15 cellular contexts compared by ENCODE assay signal in genomic region chr12:42902001-42902400, GRCh38.
DNase-seq lines count a peak whose midpoint lies in the region; ATAC-seq, FAIRE-seq and TF ChIP-seq lines count a peak whose summit lies in the region.
"Had no signal": no experiment of that assay in that cellular context is flagged by ENCODE, and none has a peak within 500 bp of the region (broad histone marks: within the 10 kb centered on the region; RNA-seq: fewer than 3 reads in every experiment).

No MANE protein-coding gene starts in this region.

- in situ Hi-C loops in SK-MEL-5 (cut with HindIII; ENCODE audit: low pct_unique_long_range_greater_than_20kb, low sequenced_read_pairs): no loop called here

- H3K4me3 ChIP-seq in keratinocyte (ENCODE audit: control insufficient read depth in 2 of 3, extremely low read depth in 1 of 3, insufficient read depth in 2 of 3, low read depth in 1 of 3, low read length in 3 of 3): no peak overlapping the region
- no peak overlapping the region for H3K4me3 ChIP-seq in smooth muscle cell
- no peak overlapping the region for H3K4me3 ChIP-seq in lower leg skin (ENCODE audit: low read depth, poor library complexity, severe bottlenecking)
- H3K4me3 ChIP-seq: BLaER1, GM12878 had no signal

- no peaks in the 10 kb centered on the region for H3K27me3 ChIP-seq in keratinocyte (ENCODE audit: control insufficient read depth, extremely low read depth, insufficient read depth, low read length)
- H3K27me3 ChIP-seq in smooth muscle cell (ENCODE audit: low read depth): no peaks in the 10 kb centered on the region
- H3K27me3 ChIP-seq: BLaER1 had no signal

- H3K4me2 ChIP-seq in keratinocyte (ENCODE audit: control insufficient read depth, extremely low read depth, insufficient read depth, low read depth, low read length): no peak overlapping the region
- H3K4me2 ChIP-seq in smooth muscle cell: no peak overlapping the region
- H3K4me2 ChIP-seq: BLaER1 had no signal

- no peaks in the 10 kb centered on the region for H3K9me1 ChIP-seq in keratinocyte (ENCODE audit: control insufficient read depth, extremely low read depth, insufficient read depth, low read length)

- DNase-seq in ELF-1 (ENCODE audit: low read depth, low spot score): peak; percentile 32
- DNase-seq in SK-MEL-5 (ENCODE audit: low read depth, low spot score): peak; percentile 43
- DNase-seq in keratinocyte (ENCODE audit: low read depth, low spot score): no peak
- DNase-seq in smooth muscle cell (lab: John Stamatoyannopoulos, UW; ENCODE audit: unreplicated experiment): no peak
- no peak for DNase-seq in lower leg skin (ENCODE audit: low spot score in 2 of 2)
- DNase-seq: 8988T; Calu3; CD4-positive, alpha-beta memory T cell; DMS79 treated with DMSO at 0.1 percent for 48 hours; HCEC 1CT had no signal

- intact Hi-C loops in lower leg skin (cut with DNase I; ENCODE audit: low total_unique reads): no loop called here

- no peaks in the 10 kb centered on the region for H3K36me3 ChIP-seq in keratinocyte (ENCODE audit: control insufficient read depth in 2 of 2, extremely low read depth in 1 of 2, insufficient read depth in 2 of 2, low read length in 2 of 2)
- H3K36me3 ChIP-seq in smooth muscle cell (ENCODE audit: low read depth): no peaks in the 10 kb centered on the region
- H3K36me3 ChIP-seq: BLaER1 had no signal

- TF ChIP-seq CTCF in keratinocyte (optimal IDR thresholded peaks at IDR 0.05 in 1 of 3, IDR thresholded peaks at IDR 0.05 in 1 of 3, conservative IDR thresholded peaks at IDR 0.05 in 1 of 3; ENCODE audit: extremely low read depth in 1 of 3, insufficient read depth in 2 of 3, low read length in 3 of 3): no peak
- no peak for TF ChIP-seq CTCF in smooth muscle cell (IDR thresholded peaks at IDR 0.05; ENCODE audit: borderline replicate concordance, insufficient read depth, poor library complexity, severe bottlenecking)
- TF ChIP-seq CTCF in lower leg skin (IDR thresholded peaks at IDR 0.05): no peak

- H4K20me1 ChIP-seq in keratinocyte (ENCODE audit: control insufficient read depth, extremely low read depth, insufficient read depth, low read length): no peaks in the 10 kb centered on the region
- H4K20me1 ChIP-seq in smooth muscle cell (ENCODE audit: low read depth): no peaks in the 10 kb centered on the region
- H4K20me1 ChIP-seq: BLaER1 had no signal

- no peak for FAIRE-seq in keratinocyte (lab: Jason Lieb, UNC)
- FAIRE-seq: GM12878, H54 had no signal

- H3K79me2 ChIP-seq in keratinocyte (ENCODE audit: control insufficient read depth, insufficient read depth, low read length) (no peaks in the 10 kb centered on the region), smooth muscle cell (ENCODE audit: low read depth) (no peaks in the 10 kb centered on the region)

- H3K9ac ChIP-seq in keratinocyte (ENCODE audit: control insufficient read depth, extremely low read depth, insufficient read depth, low read length): no peak overlapping the region
- H3K9ac ChIP-seq in smooth muscle cell (ENCODE audit: low read depth): no peak overlapping the region
- H3K9ac ChIP-seq: BLaER1 had no signal

- H2AFZ ChIP-seq in keratinocyte (ENCODE audit: control insufficient read depth, low read length) (peak overlapping the region; percentile 85), smooth muscle cell (ENCODE audit: low read depth) (peak overlapping the region; percentile 43)

- no peaks in the 10 kb centered on the region for H3F3A ChIP-seq in smooth muscle cell (ENCODE audit: low read depth)

- WGBS in smooth muscle cell (ENCODE audit: low lambda C conversion rate): 63% methylated on average over 2 of the region's 2 CpGs
- 61 to 65% methylated on average over 2 of the region's 2 CpGs for WGBS in lower leg skin, 2 donors

- no peak for TF ChIP-seq POLR2A in lower leg skin (IDR thresholded peaks at IDR 0.05)

- ATAC-seq in esophagus mucosa (no peak), HG03521 (IDR thresholded peaks at IDR 0.05; ENCODE audit: unreplicated experiment) (no peak)
- ATAC-seq: GM12878 had no signal

- peaks cover 2% of the 10 kb centered on the region for H3K4me1 ChIP-seq in keratinocyte (ENCODE audit: control insufficient read depth, extremely low read depth, insufficient read depth, low read length)
- no peaks in the 10 kb centered on the region for H3K4me1 ChIP-seq in smooth muscle cell (ENCODE audit: low read depth)
- H3K4me1 ChIP-seq: BLaER1 had no signal

- H3K9me3 ChIP-seq in keratinocyte (ENCODE audit: control insufficient read depth, low read depth, low read length) (no peaks in the 10 kb centered on the region), smooth muscle cell (replicated peaks; ENCODE audit: low read depth) (no peaks in the 10 kb centered on the region)

- H3K27ac ChIP-seq in keratinocyte (ENCODE audit: control insufficient read depth, insufficient read depth, low read length): no peak overlapping the region
- no peak overlapping the region for H3K27ac ChIP-seq in smooth muscle cell (ENCODE audit: low read depth)
- H3K27ac ChIP-seq: BLaER1 had no signal

- dilution Hi-C loops in keratinocyte (cut with MboI; ENCODE audit: extremely low pct_ligation_motif_present, low sequenced_read_pairs): no loop called here

Comparison
In these comparisons a context has a peak if more than half of its experiments do, and no peak if none do; other contexts are left out.
1. DNase-seq: peak in ELF-1 (single experiment) and SK-MEL-5 (single experiment); none in keratinocyte (single experiment), smooth muscle cell (single experiment) and lower leg skin (0 of 2).